ENCODE assay signal across 8 cellular contexts in genomic region chr11:69296890-69297224, GRCh38. TPM values are rescaled to one million over a fixed set of nuclear protein-coding genes. Genes with fewer than 3 reads are reported as not detected.
DNase-seq lines count a peak whose midpoint lies in the region; ATAC-seq, FAIRE-seq and TF ChIP-seq lines count a peak whose summit lies in the region.

No MANE protein-coding gene starts in this region.

- FAIRE-seq in A549 (lab: Jason Lieb, UNC), result no peak

- peak in 1 of 2 experiments; percentile 1; a peak in 1 of 5 replicates for TF ChIP-seq RAD21 in A549 (conservative IDR thresholded peaks at IDR 0.05 in 1 of 2, IDR thresholded peaks at IDR 0.05 in 1 of 2)

- 4% methylated on average over 3 of the region's 3 CpGs for WGBS in A549 (ENCODE audit: missing lambda C conversion rate)

- peak overlapping the region; percentile 73 for H3K27ac Mint-ChIP-seq in activated naive CD8-positive, alpha-beta T cell
- peak overlapping the region; percentile 92 for H3K27ac Mint-ChIP-seq in memory B cell

- no peak for TF ChIP-seq POLR2A in A549 (IDR thresholded peaks at IDR 0.05; ENCODE audit: low read length)

- H3K4me2 ChIP-seq in A549, result peak overlapping the region; percentile 75

- CTCF ChIA-PET in A549 (lab: Yijun Ruan, JAX) (interaction anchor here (0.6 to 9.2 kb wide), 15 partner anchors 9 to 373 kb away, joined by 3 to 150 read pairs (median 6); partner anchors contain the start of gene CCND1), HEK293 (lab: Yijun Ruan, JAX) (interaction anchor here (0.6 to 1.6 kb wide), 5 partner anchors 9 to 265 kb away, joined by 4 to 5 read pairs (median 4); no protein-coding TSS in a partner anchor)

- no peaks in the 10 kb centered on the region for H3K9me3 ChIP-seq in A549
- H3K9me3 ChIP-seq in HEK293 (ENCODE audit: control insufficient read depth, insufficient read depth, low read depth, low read length), result no peaks in the 10 kb centered on the region
- no peaks in the 10 kb centered on the region for H3K9me3 ChIP-seq in HAP-1

- TF ChIP-seq CTCF in A549 (IDR thresholded peaks at IDR 0.05) (no peak), HEK293 (tag by site-specific recombination; IDR thresholded peaks at IDR 0.05) (no peak), GM13977 (IDR thresholded peaks at IDR 0.05; ENCODE audit: extremely low read depth, insufficient read depth, missing control alignments) (no peak)

- ATAC-seq in A549 (no peak), memory B cell (ENCODE audit: low read depth) (no peak)

- no peaks in the 10 kb centered on the region for H3K27me3 ChIP-seq in HAP-1 (ENCODE audit: low read depth)

- POLR2A ChIA-PET in A549 (lab: Yijun Ruan, JAX) (interaction anchor here (0.7 to 9.3 kb wide), 13 partner anchors 15 to 378 kb away, joined by 3 to 188 read pairs (median 4); partner anchors contain the start of genes CCND1 and LTO1), HEK293 (lab: Yijun Ruan, JAX) (interaction anchor here (0.7 to 2.0 kb wide), 6 partner anchors 9 to 346 kb away, joined by 3 to 7 read pairs (median 4); no protein-coding TSS in a partner anchor)

- DNase-seq in A549 (ENCODE audit: low read depth in 1 of 2, low spot score in 1 of 2) (no peak), memory B cell (ENCODE audit: low spot score in 2 of 2) (no peak), HAP-1 (ENCODE audit: low spot score in 2 of 2) (no peak), activated gamma-delta T cell (lab: John Stamatoyannopoulos, UW) (no peak), GM13977 (ENCODE audit: low spot score) (no peak), NCI-H1436 (lab: John Stamatoyannopoulos, UW) (no peak)

- no peak for TF ChIP-seq EP300 in A549 (IDR thresholded peaks at IDR 0.05)

- H3K36me3 ChIP-seq in HEK293 (ENCODE audit: control insufficient read depth in 2 of 2, insufficient read depth in 1 of 2, low read length in 2 of 2) (no peaks in the 10 kb centered on the region), HAP-1 (replicated peaks) (no peaks in the 10 kb centered on the region)

- H3K27ac ChIP-seq in A549, result peak overlapping the region; percentile 93 to 98
- H3K27ac ChIP-seq in HEK293 (ENCODE audit: extremely low read depth, low read depth, low read length), result no peak overlapping the region

- H3K4me1 ChIP-seq in A549, result peaks cover 72% of the 10 kb centered on the region
- H3K4me1 ChIP-seq in HEK293 (ENCODE audit: control insufficient read depth, insufficient read depth, low read length), result peaks cover 3% of the 10 kb centered on the region; the same call in 1 of the 2 replicates
- no peaks in the 10 kb centered on the region for H3K4me1 ChIP-seq in HAP-1

- H3K9me3 Mint-ChIP-seq in activated naive CD8-positive, alpha-beta T cell (ENCODE audit: low read depth), result no peaks in the 10 kb centered on the region
- H3K9me3 Mint-ChIP-seq in memory B cell, result no peaks in the 10 kb centered on the region

- in situ Hi-C loops in HAP-1 (cut with MboI; ENCODE audit: low sequenced_read_pairs), result no loop called here
- in situ Hi-C loops in GM13977 (cut with MboI; ENCODE audit: low pct_unique_long_range_greater_than_20kb, low sequenced_read_pairs, unreplicated experiment), result no loop called here

- H3K36me3 Mint-ChIP-seq in activated naive CD8-positive, alpha-beta T cell, result no peaks in the 10 kb centered on the region
- no peaks in the 10 kb centered on the region for H3K36me3 Mint-ChIP-seq in memory B cell

- H3K27me3 Mint-ChIP-seq in activated naive CD8-positive, alpha-beta T cell, result no peaks in the 10 kb centered on the region
- no peaks in the 10 kb centered on the region for H3K27me3 Mint-ChIP-seq in memory B cell

- H3K4me3 Mint-ChIP-seq in activated naive CD8-positive, alpha-beta T cell, result peak overlapping the region; percentile 76
- peak overlapping the region; percentile 73 for H3K4me3 Mint-ChIP-seq in memory B cell

- peaks cover 67% of the 10 kb centered on the region for H3K4me1 Mint-ChIP-seq in activated naive CD8-positive, alpha-beta T cell (ENCODE audit: low read depth)
- peaks cover 54% of the 10 kb centered on the region for H3K4me1 Mint-ChIP-seq in memory B cell

- H3K4me3 ChIP-seq in A549, result peak overlapping the region; percentile 69
- no peak overlapping the region for H3K4me3 ChIP-seq in HEK293 (ENCODE audit: low read depth, low read length)
- H3K4me3 ChIP-seq in HAP-1, result no peak overlapping the region

TF ChIP-seq in A549, 52 proteins besides CTCF, POLR2A, EP300 and RAD21:
- no peak; the same call in 2 of the 3 replicates for TF ChIP-seq BCL3 (IDR thresholded peaks at IDR 0.05)
- TF ChIP-seq ZSCAN20 (CRISPR knock-in tag; IDR thresholded peaks at IDR 0.05), result 0 out of 2 replicates have a peak, but pooled peaks have one; percentile 11
- peak; percentile 26; the same call in 1 of the 2 replicates for TF ChIP-seq KDM1A (IDR thresholded peaks at IDR 0.05; ENCODE audit: low read depth)

TF ChIP-seq in HEK293, 187 proteins besides CTCF, POLR2A, EP300 and RAD21:
- TF ChIP-seq ZNF114 (tag by site-specific recombination; IDR thresholded peaks at IDR 0.05), result no peak
- TF ChIP-seq SETDB1 (IDR thresholded peaks at IDR 0.05; ENCODE audit: insufficient read length, low read length), result peak; percentile 51

RNA-seq across cellular contexts. Expression of gene MYEOV, which starts 2.9 kb away (rescaled TPM):
- polyA plus RNA-seq in A549 (2011; rRNA removed) (102 and 111 TPM in 2 replicates), A549 (2017; fragmentation: RNase III; extraction: RNeasy Plus Mini Kit Qiagen cat#74134 plus additional on column Dnase treatment) (82.2 to 113 TPM (median 92.3 TPM) in 3 replicates)
- 109 and 120 TPM in 2 replicates for polyA plus RNA-seq in A549 (2012; cell fraction: cytosol; rRNA removed)
- 106 and 116 TPM in 2 replicates for polyA plus RNA-seq in A549 (2012; cell fraction: nucleus; rRNA removed)
- 164 and 190 TPM in 2 replicates for polyA minus RNA-seq in A549 (2011; rRNA and poly(A)+ RNA removed)
